15 cellular contexts compared by ENCODE assay signal in the genomic region with DNA sequence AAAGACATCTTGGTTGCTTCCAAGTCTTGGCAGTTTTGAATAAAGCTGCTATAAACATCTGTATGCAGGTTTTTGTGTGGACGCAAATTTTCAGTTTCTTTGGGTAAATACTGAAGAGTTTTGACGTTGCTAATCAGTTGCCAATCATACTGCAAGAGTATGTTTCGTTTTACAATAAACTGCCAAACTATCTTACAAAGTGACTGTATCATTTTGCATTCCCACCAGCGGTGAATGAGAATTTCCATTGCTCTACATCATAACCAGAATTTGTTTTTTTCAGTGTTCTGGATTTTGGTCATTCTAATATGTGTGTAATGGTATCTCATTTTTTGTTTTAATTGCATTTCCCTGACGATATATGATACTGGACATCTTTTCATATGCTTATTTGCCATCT.
"Had no signal": no experiment of that assay in that cellular context is flagged by ENCODE, and none has a peak within 500 bp of the region (broad histone marks: within the 10 kb centered on the region; RNA-seq: fewer than 3 reads in every experiment).

No MANE protein-coding gene starts in this region.

- H3K9me3 Mint-ChIP-seq: naive B cell; stimulated activated naive B cell treated with anti-CD40 and anti-IgM and Interleukin-4, amounts not matched to agents 10 μg/mL and 1 μg/mL and 100 μg/mL, for 72 hours had no signal

- H3K4me1 Mint-ChIP-seq: naive B cell; stimulated activated naive B cell treated with anti-CD40 and anti-IgM and Interleukin-4, amounts not matched to agents 10 μg/mL and 1 μg/mL and 100 μg/mL, for 72 hours had no signal

- H3K4me3 Mint-ChIP-seq: naive B cell; stimulated activated naive B cell treated with anti-CD40 and anti-IgM and Interleukin-4, amounts not matched to agents 10 μg/mL and 1 μg/mL and 100 μg/mL, for 72 hours had no signal

- H3K36me3 Mint-ChIP-seq: naive B cell; stimulated activated naive B cell treated with anti-CD40 and anti-IgM and Interleukin-4, amounts not matched to agents 10 μg/mL and 1 μg/mL and 100 μg/mL, for 72 hours had no signal

- ATAC-seq: esophagus mucosa; gastrocnemius medialis; heart right ventricle; psoas muscle; right lobe of liver; stimulated activated naive B cell treated with anti-CD40 and anti-IgM and Interleukin-4, amounts not matched to agents 10 μg/mL and 1 μg/mL and 100 μg/mL, for 72 hours had no signal

- H3K27ac Mint-ChIP-seq: naive B cell; stimulated activated naive B cell treated with anti-CD40 and anti-IgM and Interleukin-4, amounts not matched to agents 10 μg/mL and 1 μg/mL and 100 μg/mL, for 72 hours had no signal

- DNase-seq: effector memory CD4-positive, alpha-beta T cell; gastrocnemius medialis; heart right ventricle; hypothalamus; kidney glomerular epithelial cell; mesendoderm; naive B cell; psoas muscle; retina; right lobe of liver; stimulated activated CD4-positive, alpha-beta T cell treated with anti-CD3 and anti-CD28 coated beads, Interleukin-1b, Interleukin-23, amount 100 ng/mL, for 48 hours; stimulated activated CD4-positive, alpha-beta T cell treated with anti-CD3 and anti-CD28 coated beads, Interleukin-4, amount 100 ng/mL, for 24 hours; stimulated activated naive B cell treated with anti-CD40 and anti-IgM and Interleukin-4, amounts not matched to agents 10 μg/mL and 1 μg/mL and 100 μg/mL, for 72 hours; trophoblast cell had no signal
